In the genomic region with DNA sequence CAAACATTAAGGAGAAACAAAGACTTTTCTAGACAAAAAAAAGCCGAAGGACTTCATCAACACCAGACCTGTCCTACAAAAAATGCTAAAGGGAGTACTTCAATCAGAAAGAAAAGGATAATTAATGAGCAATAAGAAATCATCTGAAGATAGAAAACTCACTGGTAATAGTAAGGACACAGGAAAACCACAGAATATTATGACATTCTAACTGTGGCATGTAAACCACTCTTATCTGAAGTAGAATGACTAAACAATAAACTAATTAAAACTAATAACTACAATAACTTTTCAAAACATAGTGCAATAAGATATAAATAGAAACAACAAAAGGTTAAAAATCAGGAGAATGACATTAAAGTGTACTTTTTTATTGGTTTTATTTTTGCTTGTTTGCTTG, we compare ENCODE assay signal across 34 cellular contexts.
"Had no signal": no experiment of that assay in that cellular context is flagged by ENCODE, and none has a peak within 500 bp of the region (broad histone marks: within the 10 kb centered on the region; RNA-seq: fewer than 3 reads in every experiment).

No MANE protein-coding gene starts in this region.

- H3K27me3 ChIP-seq: adrenal gland, ascending aorta, brain microvascular endothelial cell, esophagus squamous epithelium, gastrocnemius medialis, neutrophil, ovary, right lobe of liver had no signal

- H3K36me3 ChIP-seq: adrenal gland, ascending aorta, brain microvascular endothelial cell, esophagus squamous epithelium, gastrocnemius medialis, left ventricle myocardium inferior, neutrophil, ovary, right lobe of liver, thoracic aorta, WERI-Rb-1 had no signal

- DNase-seq: activated CD4-positive, alpha-beta memory T cell treated with anti-CD3 and anti-CD28 coated beads for 36 hours; activated CD4-positive, alpha-beta T cell treated with anti-CD3 and anti-CD28 coated beads for 48 hours; activated CD8-positive, alpha-beta memory T cell treated with anti-CD3 and anti-CD28 coated beads, Interleukin-2, amount 50 U/mL, for 4 hours; activated effector memory CD4-positive, alpha-beta T cell treated with anti-CD3 and anti-CD28 coated beads, Interleukin-2, amount 50 U/mL, for 16 hours; activated naive CD4-positive, alpha-beta T cell treated with anti-CD3 and anti-CD28 coated beads for 36 hours; activated naive CD8-positive, alpha-beta T cell treated with anti-CD3 and anti-CD28 coated beads for 36 hours; activated T-cell treated with anti-CD3 and anti-CD28 coated beads, Interleukin-2, amount 50 U/mL, for 1 hour; adrenal gland; brain microvascular endothelial cell; central memory CD4-positive, alpha-beta T cell; dermis blood vessel endothelial cell; effector CD4-positive, alpha-beta T cell; esophagus squamous epithelium; gastrocnemius medialis; glutamatergic neuron; islet precursor cell; left ventricle myocardium inferior; nephron progenitor cell; ovary; right lobe of liver; stimulated activated CD4-positive, alpha-beta T cell treated with anti-CD3 and anti-CD28 coated beads, Interleukin-12 subunit alpha, Interleukin-12 subunit beta, amount 100 ng/mL, for 4 hours; stimulated activated CD4-positive, alpha-beta T cell treated with anti-CD3 and anti-CD28 coated beads, Interleukin-4, amount 100 ng/mL, for 1 hour; T-helper 17 cell; T1000; trophoblast cell; WERI-Rb-1 had no signal

- ATAC-seq: activated CD4-positive, CD25-positive, alpha-beta regulatory T cell treated with anti-CD3 and anti-CD28 coated beads, Interleukin-2, amount 50 U/mL, for 24 hours; gastrocnemius medialis; right lobe of liver; stimulated activated effector memory CD8-positive, alpha-beta T cell treated with anti-CD3 and anti-CD28 coated beads, Interleukin-12 subunit alpha, Interleukin-12 subunit beta, amount 100 ng/mL, for 72 hours; T-helper 17 cell had no signal

- H3K9me3 ChIP-seq: adrenal gland, ascending aorta, gastrocnemius medialis, neutrophil, ovary, right lobe of liver, thoracic aorta had no signal

- H3K4me1 ChIP-seq: adrenal gland, ascending aorta, esophagus squamous epithelium, gastrocnemius medialis, left ventricle myocardium inferior, right lobe of liver had no signal

- H3K4me3 ChIP-seq: adrenal gland, ascending aorta, esophagus squamous epithelium, gastrocnemius medialis, left ventricle myocardium inferior, lung, ovary, right lobe of liver, skin epidermis, thoracic aorta had no signal

- H3K27ac ChIP-seq: adrenal gland, ascending aorta, brain microvascular endothelial cell, epithelial cell of prostate, esophagus squamous epithelium, gastrocnemius medialis, left ventricle myocardium inferior, neutrophil, ovary, right lobe of liver, skin epidermis, thoracic aorta, WERI-Rb-1 had no signal
